ENCODE assay signal across 9 cellular contexts in genomic region chr20:13302647-13303425, GRCh38.
DNase-seq lines count a peak whose midpoint lies in the region; FAIRE-seq and TF ChIP-seq lines count a peak whose summit lies in the region.
"Had no signal": no experiment of that assay in that cellular context is flagged by ENCODE, and none has a peak within 500 bp of the region (broad histone marks: within the 10 kb centered on the region; RNA-seq: fewer than 3 reads in every experiment).

No MANE protein-coding gene starts in this region.

- no peaks in the 10 kb centered on the region for H4K20me1 ChIP-seq in endothelial cell of umbilical vein (replicated peaks; ENCODE audit: control insufficient read depth, extremely low read depth, insufficient read depth, low read length)
- H4K20me1 ChIP-seq in osteoblast (ENCODE audit: insufficient read depth, low read length): no peaks in the 10 kb centered on the region

- intact Hi-C loops in endothelial cell of umbilical vein (cut with micrococcal nuclease): loop anchor here (1.0 to 2.0 kb wide), 5 partner anchors 40 to 378 kb away; no protein-coding TSS in a partner anchor

- H3K4me3 ChIP-seq in HEK293 (ENCODE audit: low read depth, low read length): no peak overlapping the region
- no peak overlapping the region for H3K4me3 ChIP-seq in endothelial cell of umbilical vein (replicated peaks in 1 of 3; ENCODE audit: insufficient read depth in 1 of 3, low read depth in 1 of 3, low read length in 3 of 3)
- no peak overlapping the region for H3K4me3 ChIP-seq in osteoblast (ENCODE audit: insufficient read depth, low read length)
- H3K4me3 ChIP-seq: BLaER1 treated with 17β-estradiol and CSF1 and Interleukin-3, amounts not matched to agents 10 nM and 100 nM had no signal

- POLR2A ChIA-PET in HEK293 (lab: Yijun Ruan, JAX) (no interaction called here), endothelial cell of umbilical vein (lab: Charles Lee) (no interaction called here)

- peak; percentile 8 for DNase-seq in NCI-H146 (lab: John Stamatoyannopoulos, UW)
- no peak for DNase-seq in NCI-H146 treated with DMSO at 0.1 percent for 48 hours (lab: John Stamatoyannopoulos, UW; ENCODE audit: unreplicated experiment)
- peak; percentile 54 for DNase-seq in NAMALWA (ENCODE audit: low spot score)
- peak; percentile 20 for DNase-seq in activated CD4-positive, alpha-beta T cell treated with anti-CD3 and anti-CD28 coated beads for 1 hour
- DNase-seq in endothelial cell of umbilical vein (ENCODE audit: low read depth, low spot score): peak; percentile 21
- peak; percentile 79 for DNase-seq in osteoblast (ENCODE audit: insufficient read length, low spot score, missing footprints)
- DNase-seq in activated gamma-delta T cell (lab: John Stamatoyannopoulos, UW): no peak

- dilution Hi-C loops in endothelial cell of umbilical vein (cut with MboI; ENCODE audit: extremely low pct_ligation_motif_present, low sequenced_read_pairs): no loop called here

- TF ChIP-seq POLR2A in endothelial cell of umbilical vein (IDR thresholded peaks at IDR 0.05; ENCODE audit: low read depth, low read length): no peak

- no peaks in the 10 kb centered on the region for H3K9me3 ChIP-seq in HEK293 (ENCODE audit: control insufficient read depth, insufficient read depth, low read depth, low read length)
- H3K9me3 ChIP-seq in endothelial cell of umbilical vein (replicated peaks; ENCODE audit: control insufficient read depth, insufficient read depth, low read length): no peaks in the 10 kb centered on the region
- H3K9me3 ChIP-seq in osteoblast (ENCODE audit: low read depth, low read length): no peaks in the 10 kb centered on the region

- BruUV-seq in endothelial cell of umbilical vein (replicated peaks; lab: Mats Ljungman, UMichigan): no TSS peak

- CTCF ChIA-PET in HEK293 (lab: Yijun Ruan, JAX) (interaction anchor here (0.5 to 3.7 kb wide), 36 partner anchors 9 to 1171 kb away, joined by 3 to 47 read pairs (median 4); no protein-coding TSS in a partner anchor), endothelial cell of umbilical vein (lab: Charles Lee) (interaction anchor here (0.6 to 2.7 kb wide), 40 partner anchors 9 to 382 kb away, joined by 3 to 39 read pairs (median 5); partner anchors contain the start of gene ISM1)

- H2AFZ ChIP-seq in endothelial cell of umbilical vein (ENCODE audit: low read depth, low read length) (no peak overlapping the region), osteoblast (ENCODE audit: low read length) (no peak overlapping the region)

- H3K4me2 ChIP-seq in endothelial cell of umbilical vein (ENCODE audit: insufficient read depth, low read length) (no peak overlapping the region), osteoblast (ENCODE audit: insufficient read depth, low read length) (no peak overlapping the region)
- H3K4me2 ChIP-seq: BLaER1 treated with 17β-estradiol and CSF1 and Interleukin-3, amounts not matched to agents 10 nM and 100 nM had no signal

- H3K27ac ChIP-seq in HEK293 (ENCODE audit: extremely low read depth, low read depth, low read length) (no peak overlapping the region), endothelial cell of umbilical vein (ENCODE audit: insufficient read depth, low read depth, low read length) (no peak overlapping the region), osteoblast (ENCODE audit: low read depth, low read length) (no peak overlapping the region)
- H3K27ac ChIP-seq: BLaER1 treated with 17β-estradiol and CSF1 and Interleukin-3, amounts not matched to agents 10 nM and 100 nM had no signal

- no peaks in the 10 kb centered on the region for H3K9me1 ChIP-seq in endothelial cell of umbilical vein (replicated peaks; ENCODE audit: control insufficient read depth, extremely low read depth, insufficient read depth, low read length)

- H3K36me3 ChIP-seq in HEK293 (ENCODE audit: control insufficient read depth in 2 of 2, insufficient read depth in 1 of 2, low read length in 2 of 2): no peaks in the 10 kb centered on the region
- no peaks in the 10 kb centered on the region for H3K36me3 ChIP-seq in endothelial cell of umbilical vein (ENCODE audit: control insufficient read depth in 2 of 2, extremely low read depth in 1 of 2, insufficient read depth in 2 of 2, low read length in 2 of 2)
- H3K36me3 ChIP-seq in osteoblast (ENCODE audit: insufficient read depth, low read length): no peaks in the 10 kb centered on the region
- H3K36me3 ChIP-seq: BLaER1 treated with 17β-estradiol and CSF1 and Interleukin-3, amounts not matched to agents 10 nM and 100 nM had no signal

- H3K4me1 ChIP-seq in HEK293 (ENCODE audit: control insufficient read depth, insufficient read depth, low read length) (no peaks in the 10 kb centered on the region), endothelial cell of umbilical vein (ENCODE audit: control insufficient read depth, extremely low read depth, insufficient read depth, low read length) (no peaks in the 10 kb centered on the region), osteoblast (ENCODE audit: insufficient read depth, low read length) (no peaks in the 10 kb centered on the region)

- TF ChIP-seq CTCF in HEK293 (tag by site-specific recombination; IDR thresholded peaks at IDR 0.05) (no peak), endothelial cell of umbilical vein (IDR thresholded peaks at IDR 0.05; ENCODE audit: extremely low read depth in 1 of 2, insufficient read depth in 1 of 2, low read depth in 1 of 2, low read length in 2 of 2) (peak; percentile 75 to 81), osteoblast (IDR thresholded peaks at IDR 0.05; ENCODE audit: extremely low read depth, low read depth, low read length) (peak; percentile 88)

- H3K27me3 ChIP-seq in endothelial cell of umbilical vein (ENCODE audit: control insufficient read depth in 2 of 2, insufficient read depth in 2 of 2, low read length in 2 of 2) (peaks cover 3 to 4% of the 10 kb centered on the region in 2 experiments), osteoblast (ENCODE audit: insufficient read depth, low read length) (peaks cover 3% of the 10 kb centered on the region)
- H3K27me3 ChIP-seq: BLaER1 treated with 17β-estradiol and CSF1 and Interleukin-3, amounts not matched to agents 10 nM and 100 nM had no signal

- H3K9ac ChIP-seq in endothelial cell of umbilical vein (replicated peaks; ENCODE audit: extremely low read depth, insufficient read depth, low read length): no peak overlapping the region
- H3K9ac ChIP-seq: BLaER1 treated with 17β-estradiol and CSF1 and Interleukin-3, amounts not matched to agents 10 nM and 100 nM had no signal

- FAIRE-seq in endothelial cell of umbilical vein (lab: Jason Lieb, UNC): peak; percentile 67

- H3K79me2 ChIP-seq in endothelial cell of umbilical vein (ENCODE audit: control insufficient read depth, insufficient read depth, low read length) (no peaks in the 10 kb centered on the region), osteoblast (ENCODE audit: insufficient read depth, low read length) (no peaks in the 10 kb centered on the region)

TF ChIP-seq in HEK293, 187 proteins besides CTCF, POLR2A, EP300 and RAD21 (continues in another document):
- TF ChIP-seq ZNF664 (tag by site-specific recombination; IDR thresholded peaks at IDR 0.05): no peak
- TF ChIP-seq KLF16 (tag by site-specific recombination; IDR thresholded peaks at IDR 0.05): no peak
- TF ChIP-seq ZNF654 (tag by site-specific recombination; IDR thresholded peaks at IDR 0.05; ENCODE audit: low read depth): peak; percentile 26
- TF ChIP-seq ZNF629 (tag by site-specific recombination; IDR thresholded peaks at IDR 0.05): no peak
- no peak for TF ChIP-seq ZNF513 (tag by site-specific recombination; IDR thresholded peaks at IDR 0.05)
- no peak for TF ChIP-seq ZNF785 (tag by site-specific recombination; IDR thresholded peaks at IDR 0.05)
- no peak for TF ChIP-seq ZNF48 (tag by site-specific recombination; IDR thresholded peaks at IDR 0.05)

TF ChIP-seq in endothelial cell of umbilical vein, 7 proteins besides CTCF, POLR2A, EP300 and RAD21:
- TF ChIP-seq MYC (IDR thresholded peaks at IDR 0.05; ENCODE audit: low read depth, low read length): no peak
- no peak for TF ChIP-seq JUN (IDR thresholded peaks at IDR 0.05; ENCODE audit: borderline replicate concordance, insufficient read depth, insufficient read length, low read depth)
- no peak for TF ChIP-seq MAX (IDR thresholded peaks at IDR 0.05; ENCODE audit: insufficient read depth, insufficient read length)
- no peak for TF ChIP-seq GATA2 (IDR thresholded peaks at IDR 0.05; ENCODE audit: insufficient read depth, insufficient read length, low read depth, low read length)
- no peak for TF ChIP-seq EZH2 (IDR thresholded peaks at IDR 0.05; ENCODE audit: borderline replicate concordance, low read depth, low read length, severe bottlenecking)
- TF ChIP-seq POLR2AphosphoS5 (IDR thresholded peaks at IDR 0.05; ENCODE audit: insufficient read depth, low read depth, low read length): no peak
TF ChIP-seq in endothelial cell of umbilical vein: peak in this region for 0.

Comparison
In these comparisons a context has a peak if more than half of its experiments do, and no peak if none do; other contexts are left out.
1. DNase-seq: peak in NCI-H146 (single experiment), NAMALWA (single experiment), activated CD4-positive, alpha-beta T cell treated with anti-CD3 and anti-CD28 coated beads for 1 hour (single experiment), endothelial cell of umbilical vein (single experiment) and osteoblast (single experiment); none in NCI-H146 treated with DMSO at 0.1 percent for 48 hours (single experiment) and activated gamma-delta T cell (single experiment).